2 cellular contexts compared by ENCODE assay signal in genomic region chr16:20889625-20890275, GRCh38.
A peak's percentile ranks its signal among the peaks of the same experiment; 100 is the strongest.
TF ChIP-seq lines count a peak whose summit lies in the region.

No MANE protein-coding gene starts in this region.

TF ChIP-seq in H1, 55 proteins besides CTCF, POLR2A, EP300 and RAD21:
- TF ChIP-seq KDM4A (IDR thresholded peaks at IDR 0.05; ENCODE audit: low read depth, low read length, severe bottlenecking) (no peak), CEBPB (IDR thresholded peaks at IDR 0.05; ENCODE audit: low read depth, low read length) (peak; percentile 10; the same call in 1 of the 2 replicates), RFX5 (IDR thresholded peaks at IDR 0.05; ENCODE audit: borderline replicate concordance, low read depth, low read length) (no peak), TEAD4 (IDR thresholded peaks at IDR 0.05; ENCODE audit: low read depth, low read length) (peak; percentile 28; the same call in 1 of the 2 replicates)

TF ChIP-seq in liver, 16 proteins besides CTCF, POLR2A, EP300 and RAD21:
- no peak for TF ChIP-seq REST (IDR thresholded peaks at IDR 0.05)
- peak; percentile 16 for TF ChIP-seq SP1 (IDR thresholded peaks at IDR 0.05)
- peak in 1 of 2 donors; percentile 18 for TF ChIP-seq RXRA (IDR thresholded peaks at IDR 0.05)
- no peak for TF ChIP-seq NR2F2 (IDR thresholded peaks at IDR 0.05)
- TF ChIP-seq HNF4G (IDR thresholded peaks at IDR 0.05): peak; percentile 33
- no peak for TF ChIP-seq YY1 (IDR thresholded peaks at IDR 0.05)
- no peak for TF ChIP-seq ZBTB33 (IDR thresholded peaks at IDR 0.05)
- no peak for TF ChIP-seq MAX (IDR thresholded peaks at IDR 0.05)
- TF ChIP-seq GABPA (IDR thresholded peaks at IDR 0.05 in 1 of 2, conservative IDR thresholded peaks at IDR 0.05 in 1 of 2): no peak
- no peak for TF ChIP-seq FOXA1 (IDR thresholded peaks at IDR 0.05)
- TF ChIP-seq FOXA2 (IDR thresholded peaks at IDR 0.05): no peak
- peak; percentile 66 to 75 for TF ChIP-seq HNF4A (conservative IDR thresholded peaks at IDR 0.05)
TF ChIP-seq in liver: peak in this region for 4.
